In the genomic region with DNA sequence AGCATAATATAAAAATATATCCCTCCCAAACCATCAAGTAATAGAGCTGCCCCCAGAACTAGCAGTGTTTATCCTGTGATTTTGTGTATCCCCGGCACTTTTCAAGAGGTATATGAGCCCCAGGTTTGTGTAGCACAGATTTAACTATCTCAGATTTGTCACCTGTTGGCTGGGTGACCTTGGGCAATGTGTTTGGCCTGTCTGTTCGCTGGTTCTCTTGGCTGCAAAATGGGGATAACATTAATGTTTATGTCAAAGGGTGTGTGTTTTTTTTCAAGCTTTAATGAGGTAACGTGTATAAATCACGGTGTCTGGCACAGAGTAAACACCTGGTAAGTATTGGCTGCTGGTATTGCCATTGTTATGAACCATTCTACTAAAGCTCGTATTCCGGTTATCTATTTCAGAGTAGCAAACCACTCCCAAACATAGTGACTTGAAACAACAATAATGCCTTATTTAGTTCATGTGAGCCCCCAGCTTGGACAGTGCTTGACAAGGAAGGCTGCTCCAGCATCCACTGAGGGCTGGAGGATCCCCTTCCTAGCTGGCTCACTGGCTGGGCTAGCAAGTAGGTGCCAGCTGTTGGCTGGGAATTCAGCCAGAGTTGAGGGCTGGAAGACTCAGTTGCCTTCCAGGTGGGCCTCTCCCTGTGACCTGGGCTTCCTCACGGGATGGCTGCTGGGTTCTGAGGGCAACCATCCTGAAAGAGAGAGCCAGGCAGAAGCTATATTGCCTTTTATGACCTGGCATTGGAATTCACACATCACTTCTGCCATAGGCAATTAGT, we compare ENCODE assay signal across 23 cellular contexts.
"Had no signal": no experiment of that assay in that cellular context is flagged by ENCODE, and none has a peak within 500 bp of the region (broad histone marks: within the 10 kb centered on the region; RNA-seq: fewer than 3 reads in every experiment).

No MANE protein-coding gene starts in this region.

- H3K4me3 ChIP-seq: dorsolateral prefrontal cortex, hepatocyte, lung, spleen, thoracic aorta, upper lobe of left lung had no signal

- ATAC-seq: activated CD8-positive, alpha-beta memory T cell treated with anti-CD3 and anti-CD28 coated beads, Interleukin-2, amount 10 ng/mL, durations not matched to agents 7 days and 5 days; activated naive CD8-positive, alpha-beta T cell treated with anti-CD3 and anti-CD28 coated beads, Interleukin-2, amount 50 U/mL, for 24 hours; foreskin keratinocyte; left lobe of liver; natural killer cell treated with Interleukin-12 subunit alpha and Interleukin-12 subunit beta and Interleukin-15 and Interleukin-18, amount 100 ng/mL, for 72 hours had no signal

- H3K36me3 ChIP-seq: neutrophil, spleen, thoracic aorta, upper lobe of left lung had no signal

- H3K4me1 ChIP-seq: foreskin keratinocyte, upper lobe of left lung had no signal

- H3K79me2 ChIP-seq: hepatocyte had no signal

- H3K4me3 Mint-ChIP-seq: activated B cell treated with CpG ODN at 0.5 μM for 24 hours; activated CD4-positive, alpha-beta memory T cell treated with anti-CD3 and anti-CD28 coated beads for 36 hours; activated CD8-positive, alpha-beta memory T cell treated with anti-CD3 and anti-CD28 coated beads, Interleukin-2, amount 10 ng/mL, durations not matched to agents 7 days and 5 days; activated naive CD4-positive, alpha-beta T cell treated with anti-CD3 and anti-CD28 coated beads for 36 hours; activated naive CD8-positive, alpha-beta T cell treated with anti-CD3 and anti-CD28 coated beads, Interleukin-2, amount 50 U/mL, for 24 hours; brain; mesothelial cell of epicardium; natural killer cell treated with Interleukin-12 subunit alpha and Interleukin-12 subunit beta and Interleukin-15 and Interleukin-18, amount 100 ng/mL, for 72 hours; stimulated activated naive B cell treated with anti-CD40 and anti-IgM and Interleukin-4, amounts not matched to agents 10 μg/mL and 1 μg/mL and 100 μg/mL, for 72 hours had no signal

- H3K9me3 ChIP-seq: neutrophil, spleen, thoracic aorta, upper lobe of left lung had no signal

- H3K27ac ChIP-seq: dorsolateral prefrontal cortex, epithelial cell of prostate, foreskin keratinocyte, hepatocyte, neutrophil, spleen, thoracic aorta, upper lobe of left lung had no signal

- H3K4me2 ChIP-seq: hepatocyte had no signal

- H3K27ac Mint-ChIP-seq: activated B cell treated with CpG ODN at 0.5 μM for 24 hours; activated CD4-positive, alpha-beta memory T cell treated with anti-CD3 and anti-CD28 coated beads for 36 hours; activated CD8-positive, alpha-beta memory T cell treated with anti-CD3 and anti-CD28 coated beads, Interleukin-2, amount 10 ng/mL, durations not matched to agents 7 days and 5 days; activated naive CD4-positive, alpha-beta T cell treated with anti-CD3 and anti-CD28 coated beads for 36 hours; activated naive CD8-positive, alpha-beta T cell treated with anti-CD3 and anti-CD28 coated beads, Interleukin-2, amount 50 U/mL, for 24 hours; natural killer cell treated with Interleukin-12 subunit alpha and Interleukin-12 subunit beta and Interleukin-15 and Interleukin-18, amount 100 ng/mL, for 72 hours; stimulated activated naive B cell treated with anti-CD40 and anti-IgM and Interleukin-4, amounts not matched to agents 10 μg/mL and 1 μg/mL and 100 μg/mL, for 72 hours had no signal

- DNase-seq: activated B cell treated with CpG ODN at 0.5 μM for 24 hours; activated CD4-positive, alpha-beta memory T cell treated with anti-CD3 and anti-CD28 coated beads for 36 hours; activated CD4-positive, alpha-beta T cell treated with anti-CD3 and anti-CD28 coated beads for 4 hours; activated CD8-positive, alpha-beta memory T cell treated with anti-CD3 and anti-CD28 coated beads, Interleukin-2, amount 10 ng/mL, durations not matched to agents 7 days and 5 days; activated naive CD4-positive, alpha-beta T cell treated with anti-CD3 and anti-CD28 coated beads for 36 hours; activated naive CD8-positive, alpha-beta T cell treated with anti-CD3 and anti-CD28 coated beads, Interleukin-2, amount 50 U/mL, for 24 hours; anterior cingulate cortex; caudate nucleus; dorsolateral prefrontal cortex; foreskin keratinocyte; spleen; stimulated activated CD4-positive, alpha-beta T cell treated with anti-CD3 and anti-CD28 coated beads, Interleukin-4, amount 100 ng/mL, for 4 hours; stimulated activated naive B cell treated with anti-CD40 and anti-IgM and Interleukin-4, amounts not matched to agents 10 μg/mL and 1 μg/mL and 100 μg/mL, for 72 hours had no signal

- H3K4me1 Mint-ChIP-seq: activated CD8-positive, alpha-beta memory T cell treated with anti-CD3 and anti-CD28 coated beads, Interleukin-2, amount 10 ng/mL, durations not matched to agents 7 days and 5 days; activated naive CD8-positive, alpha-beta T cell treated with anti-CD3 and anti-CD28 coated beads, Interleukin-2, amount 50 U/mL, for 24 hours had no signal

- H3K27me3 ChIP-seq: dorsolateral prefrontal cortex, hepatocyte, neutrophil, upper lobe of left lung had no signal

- H2AFZ ChIP-seq: hepatocyte had no signal

- H3K9me3 Mint-ChIP-seq: activated CD4-positive, alpha-beta memory T cell treated with anti-CD3 and anti-CD28 coated beads for 36 hours; activated naive CD4-positive, alpha-beta T cell treated with anti-CD3 and anti-CD28 coated beads for 36 hours; activated naive CD8-positive, alpha-beta T cell treated with anti-CD3 and anti-CD28 coated beads, Interleukin-2, amount 50 U/mL, for 24 hours; mesothelial cell of epicardium; natural killer cell treated with Interleukin-12 subunit alpha and Interleukin-12 subunit beta and Interleukin-15 and Interleukin-18, amount 100 ng/mL, for 72 hours had no signal

- H3K36me3 Mint-ChIP-seq: activated CD4-positive, alpha-beta memory T cell treated with anti-CD3 and anti-CD28 coated beads for 36 hours; activated CD8-positive, alpha-beta memory T cell treated with anti-CD3 and anti-CD28 coated beads, Interleukin-2, amount 10 ng/mL, durations not matched to agents 7 days and 5 days; brain; mesothelial cell of epicardium; natural killer cell treated with Interleukin-12 subunit alpha and Interleukin-12 subunit beta and Interleukin-15 and Interleukin-18, amount 100 ng/mL, for 72 hours had no signal
